In the genomic region with DNA sequence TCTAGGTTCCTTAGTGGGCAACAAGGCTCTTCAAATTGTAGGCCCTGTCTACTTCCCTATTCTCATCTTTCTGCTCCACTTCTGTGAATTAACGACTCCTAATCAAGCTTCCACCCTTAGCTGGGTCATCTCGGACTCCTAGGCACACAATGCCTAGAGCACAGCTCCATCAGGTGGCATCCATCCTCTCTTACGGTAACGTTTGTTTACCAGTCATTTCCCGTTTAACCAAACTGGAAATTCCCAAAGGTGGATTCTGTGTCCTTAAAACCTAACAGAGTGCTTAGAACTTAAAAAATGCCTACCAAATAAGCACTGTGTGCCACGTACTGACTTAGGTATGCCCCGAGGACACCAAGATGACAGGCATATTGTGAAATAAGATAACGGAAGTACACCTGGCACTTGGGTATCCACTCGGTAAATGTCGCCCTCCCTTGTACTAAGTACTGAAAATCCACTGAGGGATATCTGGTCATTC, we compare ENCODE assay signal across 8 cellular contexts. TPM values are rescaled to one million over a fixed set of nuclear protein-coding genes. Genes with fewer than 3 reads are reported as not detected.
A peak's percentile ranks its signal among the peaks of the same experiment; 100 is the strongest.
DNase-seq lines count a peak whose midpoint lies in the region; ATAC-seq, FAIRE-seq and TF ChIP-seq lines count a peak whose summit lies in the region.

No MANE protein-coding gene starts in this region.

- CTCF ChIA-PET in activated naive CD4-positive, alpha-beta T cell treated with anti-CD3 and anti-CD28 coated beads for 36 hours (lab: Charles Lee) = interaction anchor here (1.0 to 2.4 kb wide), 3 partner anchors 99 to 509 kb away, joined by 3 to 13 read pairs (median 3); a partner anchor contains a TSS

- H3K4me1 Mint-ChIP-seq in activated naive CD4-positive, alpha-beta T cell treated with anti-CD3 and anti-CD28 coated beads for 36 hours (ENCODE audit: low read depth) = peaks cover 43% of the 10 kb centered on the region
- H3K4me1 Mint-ChIP-seq in mesothelial cell of epicardium = peaks cover 39% of the 10 kb centered on the region

- ATAC-seq in HG03159 (IDR thresholded peaks at IDR 0.05; ENCODE audit: unreplicated experiment) (no peak), GM21737 (IDR thresholded peaks at IDR 0.05; ENCODE audit: unreplicated experiment) (no peak)

- H3K4me3 ChIP-seq in bronchial epithelial cell (ENCODE audit: low read depth, low read length) = peak overlapping the region; percentile 64

- H3K27ac Mint-ChIP-seq in activated naive CD4-positive, alpha-beta T cell treated with anti-CD3 and anti-CD28 coated beads for 36 hours = peak overlapping the region; percentile 98
- H3K27ac Mint-ChIP-seq in mesothelial cell of epicardium = peak overlapping the region; percentile 86

- H3K9me3 Mint-ChIP-seq in activated naive CD4-positive, alpha-beta T cell treated with anti-CD3 and anti-CD28 coated beads for 36 hours = no peaks in the 10 kb centered on the region
- H3K9me3 Mint-ChIP-seq in mesothelial cell of epicardium = no peaks in the 10 kb centered on the region

- H3K4me3 Mint-ChIP-seq in activated naive CD4-positive, alpha-beta T cell treated with anti-CD3 and anti-CD28 coated beads for 36 hours = peak overlapping the region; percentile 99
- H3K4me3 Mint-ChIP-seq in mesothelial cell of epicardium = peak overlapping the region; percentile 87

- DNase-seq in activated naive CD4-positive, alpha-beta T cell treated with anti-CD3 and anti-CD28 coated beads for 36 hours = peak; percentile 44
- no peak for DNase-seq in activated naive CD4-positive, alpha-beta T cell (lab: John Stamatoyannopoulos, UW)
- DNase-seq in NOMO-1 treated with DMSO at 0.1 percent for 48 hours (lab: John Stamatoyannopoulos, UW; ENCODE audit: unreplicated experiment) (peak; percentile 74), bronchial epithelial cell (ENCODE audit: low read depth) (peak; percentile 80), mesothelial cell of epicardium (ENCODE audit: low spot score in 2 of 2, unreplicated experiment in 2 of 2) (no peak)
- DNase-seq in stimulated activated CD4-positive, alpha-beta T cell treated with anti-CD3 and anti-CD28 coated beads, Interleukin-2, amount 100 ng/mL, for 48 hours = no peak

- no peaks in the 10 kb centered on the region for H3K27me3 ChIP-seq in bronchial epithelial cell (ENCODE audit: control insufficient read depth, insufficient read depth, low read length)

- H3K36me3 ChIP-seq in bronchial epithelial cell (ENCODE audit: control insufficient read depth, insufficient read depth, low read length) = peaks cover 4% of the 10 kb centered on the region

- peaks cover 19% of the 10 kb centered on the region for H3K36me3 Mint-ChIP-seq in activated naive CD4-positive, alpha-beta T cell treated with anti-CD3 and anti-CD28 coated beads for 36 hours (ENCODE audit: low read depth)
- peaks cover 3% of the 10 kb centered on the region for H3K36me3 Mint-ChIP-seq in mesothelial cell of epicardium

- no peak for FAIRE-seq in bronchial epithelial cell (lab: Jason Lieb, UNC)

- intact Hi-C loops in activated naive CD4-positive, alpha-beta T cell treated with anti-CD3 and anti-CD28 coated beads for 36 hours (cut with micrococcal nuclease) = loop anchor here (1.0 to 5.0 kb wide), 4 partner anchors 281 to 980 kb away; a partner anchor contains a TSS

- TF ChIP-seq CTCF in bronchial epithelial cell (IDR thresholded peaks at IDR 0.05; ENCODE audit: insufficient read depth, low read length, severe bottlenecking) (no peak), mesothelial cell of epicardium (IDR thresholded peaks at IDR 0.05; ENCODE audit: unreplicated experiment) (no peak)

- H3K27me3 Mint-ChIP-seq in activated naive CD4-positive, alpha-beta T cell treated with anti-CD3 and anti-CD28 coated beads for 36 hours (ENCODE audit: low read depth) = no peaks in the 10 kb centered on the region
- H3K27me3 Mint-ChIP-seq in mesothelial cell of epicardium (ENCODE audit: low read depth) = no peaks in the 10 kb centered on the region

RNA-seq across cellular contexts. Expression of a gene that starts 1.5 kb away (rescaled TPM):
- 100 to 1,000 TPM; 265 to 273 TPM for total RNA-seq in activated naive CD4-positive, alpha-beta T cell treated with anti-CD3 and anti-CD28 coated beads for 36 hours
- total RNA-seq in bronchial epithelial cell = 18.4 and 26.1 TPM in 2 replicates
- 94.7 to 101 TPM (median 95.3 TPM) in 3 replicates for total RNA-seq in mesothelial cell of epicardium

Comparison
In these comparisons a context has a peak if more than half of its experiments do, and no peak if none do; other contexts are left out.
1. DNase-seq: peak in activated naive CD4-positive, alpha-beta T cell treated with anti-CD3 and anti-CD28 coated beads for 36 hours (single experiment), NOMO-1 treated with DMSO at 0.1 percent for 48 hours (single experiment) and bronchial epithelial cell (single experiment); none in activated naive CD4-positive, alpha-beta T cell (0 of 4), mesothelial cell of epicardium (0 of 2) and stimulated activated CD4-positive, alpha-beta T cell treated with anti-CD3 and anti-CD28 coated beads, Interleukin-2, amount 100 ng/mL, for 48 hours (0 of 2).